Comparison of ENCODE assay signal across 17 cellular contexts in genomic region chr1:226092955-226093354, GRCh38.
"Had no signal": no experiment of that assay in that cellular context is flagged by ENCODE, and none has a peak within 500 bp of the region (broad histone marks: within the 10 kb centered on the region; RNA-seq: fewer than 3 reads in every experiment).

No MANE protein-coding gene starts in this region.

- H3K36me3 Mint-ChIP-seq: activated naive CD8-positive, alpha-beta T cell treated with anti-CD3 and anti-CD28 coated beads for 36 hours; immature natural killer cell; natural killer cell had no signal

- H3K27ac Mint-ChIP-seq: activated CD8-positive, alpha-beta T cell treated with anti-CD3 and anti-CD28 coated beads for 36 hours; activated naive CD8-positive, alpha-beta T cell treated with anti-CD3 and anti-CD28 coated beads for 36 hours; activated T-cell treated with anti-CD3 and anti-CD28 coated beads, Interleukin-2, amount 50 U/mL, for 72 hours; immature natural killer cell; natural killer cell; stimulated activated naive CD8-positive, alpha-beta T cell treated with anti-CD3 and anti-CD28 coated beads, Interleukin-15, Interleukin-2, amounts not matched to agents 100 ng/mL and 50 ng/mL, for 24 hours; T-helper 2 cell treated with Interferon-gamma antibody and Interleukin-4, amounts not matched to agents 5 μg/mL and 100 μg/mL, for 36 hours had no signal

- H3K9me3 Mint-ChIP-seq: activated CD8-positive, alpha-beta T cell treated with anti-CD3 and anti-CD28 coated beads for 36 hours; activated naive CD8-positive, alpha-beta T cell treated with anti-CD3 and anti-CD28 coated beads for 36 hours; activated T-cell treated with anti-CD3 and anti-CD28 coated beads, Interleukin-2, amount 50 U/mL, for 72 hours; immature natural killer cell; natural killer cell; stimulated activated naive CD8-positive, alpha-beta T cell treated with anti-CD3 and anti-CD28 coated beads, Interleukin-15, Interleukin-2, amounts not matched to agents 100 ng/mL and 50 ng/mL, for 24 hours; T-helper 2 cell treated with Interferon-gamma antibody and Interleukin-4, amounts not matched to agents 5 μg/mL and 100 μg/mL, for 36 hours had no signal

- H3K9me3 ChIP-seq: colonic mucosa, thoracic aorta had no signal

- H3K4me3 Mint-ChIP-seq: activated CD8-positive, alpha-beta T cell treated with anti-CD3 and anti-CD28 coated beads for 36 hours; activated naive CD8-positive, alpha-beta T cell treated with anti-CD3 and anti-CD28 coated beads for 36 hours; activated T-cell treated with anti-CD3 and anti-CD28 coated beads, Interleukin-2, amount 50 U/mL, for 72 hours; immature natural killer cell; natural killer cell; stimulated activated naive CD8-positive, alpha-beta T cell treated with anti-CD3 and anti-CD28 coated beads, Interleukin-15, Interleukin-2, amounts not matched to agents 100 ng/mL and 50 ng/mL, for 24 hours; T-helper 2 cell treated with Interferon-gamma antibody and Interleukin-4, amounts not matched to agents 5 μg/mL and 100 μg/mL, for 36 hours had no signal

- FAIRE-seq: urothelium cell line had no signal

- H3K36me3 ChIP-seq: colonic mucosa, thoracic aorta had no signal

- H3K27me3 Mint-ChIP-seq: activated CD8-positive, alpha-beta T cell treated with anti-CD3 and anti-CD28 coated beads for 36 hours; activated naive CD8-positive, alpha-beta T cell treated with anti-CD3 and anti-CD28 coated beads for 36 hours had no signal

- H3K27ac ChIP-seq: colonic mucosa, thoracic aorta had no signal

- ATAC-seq: activated CD8-positive, alpha-beta T cell treated with anti-CD3 and anti-CD28 coated beads for 36 hours; activated T-cell treated with anti-CD3 and anti-CD28 coated beads, Interleukin-2, amount 50 U/mL, for 72 hours; left cardiac atrium; natural killer cell; sciatic nerve had no signal

- H3K4me3 ChIP-seq: colonic mucosa, thoracic aorta had no signal

- H3K4me1 ChIP-seq: colonic mucosa had no signal

- H3K4me1 Mint-ChIP-seq: activated naive CD8-positive, alpha-beta T cell treated with anti-CD3 and anti-CD28 coated beads for 36 hours; immature natural killer cell; natural killer cell had no signal

- DNase-seq: activated CD8-positive, alpha-beta memory T cell treated with anti-CD3 and anti-CD28 coated beads, Interleukin-2, amount 50 U/mL, for 4 hours; activated CD8-positive, alpha-beta T cell treated with anti-CD3 and anti-CD28 coated beads for 36 hours; activated gamma-delta T cell treated with Interleukin-2 at 50 U/mL for 16 hours; activated naive CD8-positive, alpha-beta T cell treated with anti-CD3 and anti-CD28 coated beads for 36 hours; activated T-cell treated with anti-CD3 and anti-CD28 coated beads, Interleukin-2, amount 50 U/mL, for 72 hours; colonic mucosa; effector CD4-positive, alpha-beta T cell; immature natural killer cell; natural killer cell; stimulated activated CD4-positive, alpha-beta T cell treated with anti-CD3 and anti-CD28 coated beads, Interleukin-4, amount 100 ng/mL, for 1 hour; SW 1271 had no signal

- H3K27me3 ChIP-seq: colonic mucosa had no signal
